1 cellular context compared by ENCODE assay signal in the genomic region with DNA sequence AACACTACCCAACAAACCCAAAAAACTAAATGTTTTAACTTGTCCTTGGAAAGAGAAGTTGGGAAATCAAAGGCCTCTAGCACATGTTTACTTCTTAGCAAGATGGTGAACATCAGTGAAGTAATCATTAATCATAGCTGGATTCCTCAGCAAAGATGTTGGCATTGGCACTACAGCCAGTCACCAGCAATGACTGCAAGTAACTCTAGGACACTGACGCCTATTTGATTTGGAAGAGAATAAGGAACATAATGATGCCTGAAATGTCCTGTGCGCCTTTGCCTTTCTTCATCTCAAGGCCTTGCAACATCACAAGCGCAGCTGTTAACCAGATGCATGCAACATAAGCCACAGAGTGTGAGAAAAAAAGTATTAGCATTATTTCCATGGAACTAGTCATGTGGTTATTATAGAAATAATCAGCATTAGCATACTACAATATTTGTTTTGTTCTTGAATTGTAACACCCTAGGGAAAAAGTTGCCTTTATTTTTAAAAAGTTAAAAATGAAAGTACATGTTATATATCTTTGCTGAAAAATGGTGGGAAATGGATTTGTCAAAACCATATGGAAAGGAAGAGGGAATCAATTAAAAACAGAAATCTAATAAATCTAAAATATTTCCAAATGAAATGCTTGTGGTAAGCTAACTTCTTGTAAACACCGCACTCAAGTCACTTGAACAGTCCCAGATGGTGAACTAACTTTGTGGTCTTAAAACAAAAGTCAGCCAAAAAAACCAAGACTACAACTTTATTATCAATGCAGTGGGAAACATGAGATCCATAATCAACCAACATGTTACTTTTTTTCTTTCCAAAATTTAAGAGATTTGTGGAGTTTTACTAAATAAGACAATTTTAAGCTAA.
TF ChIP-seq lines count a peak whose summit lies in the region.

No MANE protein-coding gene starts in this region.

TF ChIP-seq in HepG2, 621 proteins besides CTCF, POLR2A, EP300 and RAD21 (continued from another document):
- TF ChIP-seq, protein P1, sequence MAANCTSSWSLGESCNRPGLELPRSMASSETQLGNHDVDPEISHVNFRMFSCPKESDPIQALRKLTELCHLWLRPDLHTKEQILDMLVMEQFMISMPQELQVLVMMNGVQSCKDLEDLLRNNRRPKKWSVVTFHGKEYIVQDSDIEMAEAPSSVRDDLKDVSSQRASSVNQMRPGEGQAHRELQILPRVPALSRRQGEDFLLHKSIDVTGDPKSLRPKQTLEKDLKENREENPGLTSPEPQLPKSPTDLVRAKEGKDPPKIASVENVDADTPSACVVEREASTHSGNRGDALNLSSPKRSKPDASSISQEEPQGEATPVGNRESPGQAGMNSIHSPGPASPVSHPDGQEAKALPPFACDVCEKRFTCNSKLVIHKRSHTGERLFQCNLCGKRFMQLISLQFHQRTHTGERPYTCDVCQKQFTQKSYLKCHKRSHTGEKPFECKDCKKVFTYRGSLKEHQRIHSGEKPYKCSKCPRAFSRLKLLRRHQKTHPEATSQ (CRISPR knock-in tag; IDR thresholded peaks at IDR 0.05; ENCODE audit: borderline replicate concordance): no peak
- no peak for TF ChIP-seq SMARCC2 (IDR thresholded peaks at IDR 0.05)
